8 cellular contexts compared by ENCODE assay signal in the genomic region with DNA sequence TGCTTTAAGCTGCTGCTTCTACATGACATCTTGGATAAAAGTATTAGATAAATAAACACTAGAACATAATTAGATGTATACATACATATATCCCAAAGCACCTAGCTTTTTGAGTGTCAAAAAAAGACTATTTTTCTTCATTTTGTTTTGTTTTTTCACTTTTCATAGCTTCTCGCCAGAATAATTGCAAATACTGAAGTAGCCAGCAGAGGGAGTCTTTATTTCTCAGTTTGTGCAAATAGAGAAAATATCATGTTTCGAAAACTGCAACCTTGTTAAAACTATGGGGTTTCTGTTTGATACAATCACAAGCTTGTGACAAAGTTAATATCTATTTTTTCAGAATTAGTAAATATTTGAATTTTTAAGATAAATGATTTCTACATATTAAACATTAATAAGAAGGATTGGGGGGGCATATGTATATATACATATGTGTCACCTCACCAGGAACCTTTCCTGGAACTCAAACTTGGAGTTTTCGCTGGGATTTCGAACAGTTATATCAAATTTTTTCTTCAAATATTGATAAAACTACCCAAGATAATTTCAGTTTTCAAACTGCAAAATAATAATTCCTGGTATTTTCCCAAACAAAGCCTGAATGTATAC.
DNase-seq lines count a peak whose midpoint lies in the region; ATAC-seq and TF ChIP-seq lines count a peak whose summit lies in the region.

No MANE protein-coding gene starts in this region.

- no peak for DNase-seq in Peyer's patch
- DNase-seq in fibroblast of the aortic adventitia (ENCODE audit: low read depth): peak; percentile 70
- peak; percentile 74 for DNase-seq in superior temporal gyrus (ENCODE audit: extremely low spot score)
- DNase-seq in stimulated activated CD4-positive, alpha-beta T cell treated with anti-CD3 and anti-CD28 coated beads, Interleukin-12 subunit alpha, Interleukin-12 subunit beta, amount 100 ng/mL, for 4 hours: no peak
- no peak for DNase-seq in ecto neural progenitor cell (ENCODE audit: low spot score)

- H3K27me3 ChIP-seq in DOHH2 (ENCODE audit: control insufficient read depth, low read length) (no peaks in the 10 kb centered on the region), Peyer's patch (no peaks in the 10 kb centered on the region)

- no peak overlapping the region for H3K27ac ChIP-seq in DOHH2 (ENCODE audit: low read depth, low read length)
- H3K27ac ChIP-seq in Peyer's patch: no peak overlapping the region

- no peaks in the 10 kb centered on the region for H3K36me3 ChIP-seq in DOHH2 (ENCODE audit: control insufficient read depth, low read length)
- H3K36me3 ChIP-seq in Peyer's patch: no peaks in the 10 kb centered on the region

- peak; percentile 63 for TF ChIP-seq CTCF in DOHH2 (IDR thresholded peaks at IDR 0.05; ENCODE audit: low read depth, low read length, poor library complexity, severe bottlenecking)
- TF ChIP-seq CTCF in Peyer's patch (IDR thresholded peaks at IDR 0.05): peak in 5 of 6 experiments; percentile 35 to 66 (median 57)
- peak; percentile 70 for TF ChIP-seq CTCF in fibroblast of the aortic adventitia (IDR thresholded peaks at IDR 0.05; ENCODE audit: insufficient read depth, low read length)

- no peak for TF ChIP-seq POLR2A in Peyer's patch (IDR thresholded peaks at IDR 0.05)

- no peaks in the 10 kb centered on the region for H4K20me1 ChIP-seq in DOHH2 (ENCODE audit: control insufficient read depth, insufficient read depth, low read depth, low read length)

- no peak overlapping the region for H3K4me3 ChIP-seq in DOHH2 (ENCODE audit: low read length)
- no peak overlapping the region for H3K4me3 ChIP-seq in Peyer's patch
- H3K4me3 ChIP-seq in fibroblast of the aortic adventitia (ENCODE audit: low read depth, low read length): no peak overlapping the region

- no peaks in the 10 kb centered on the region for H3K9me2 ChIP-seq in DOHH2 (replicated peaks; ENCODE audit: control insufficient read depth, low read length)

- no peak overlapping the region for H3K4me2 ChIP-seq in DOHH2 (ENCODE audit: low read length)

- H3K4me1 ChIP-seq in DOHH2 (ENCODE audit: control insufficient read depth, low read length) (no peaks in the 10 kb centered on the region), Peyer's patch (no peaks in the 10 kb centered on the region)

- peak; percentile 47 for ATAC-seq in HG02588 (IDR thresholded peaks at IDR 0.05; ENCODE audit: unreplicated experiment)
- no peak for ATAC-seq in GM18517 (IDR thresholded peaks at IDR 0.05; ENCODE audit: unreplicated experiment)

- H3K79me2 ChIP-seq in DOHH2 (ENCODE audit: control insufficient read depth, low read length): no peaks in the 10 kb centered on the region

- H3K9me3 ChIP-seq in DOHH2 (ENCODE audit: control insufficient read depth, insufficient read depth, low read length) (no peaks in the 10 kb centered on the region), Peyer's patch (no peaks in the 10 kb centered on the region)

- H3F3A ChIP-seq in DOHH2 (ENCODE audit: control insufficient read depth, insufficient read depth): no peaks in the 10 kb centered on the region

Comparison
In these comparisons a context has a peak if more than half of its experiments do, and no peak if none do; other contexts are left out.
1. DNase-seq: peak in fibroblast of the aortic adventitia (single experiment) and superior temporal gyrus (single experiment); none in Peyer's patch (0 of 3), stimulated activated CD4-positive, alpha-beta T cell treated with anti-CD3 and anti-CD28 coated beads, Interleukin-12 subunit alpha, Interleukin-12 subunit beta, amount 100 ng/mL, for 4 hours (single experiment) and ecto neural progenitor cell (single experiment).
2. Peak in every context shown above with its lines, with median percentiles within 50 percentile points of each other: CTCF ChIP-seq.